In genomic region chr19:45994989-45995714, GRCh38 we compare ENCODE assay signal across 8 cellular contexts. TPM values are rescaled to one million over a fixed set of nuclear protein-coding genes. Genes with fewer than 3 reads are reported as not detected.
DNase-seq lines count a peak whose midpoint lies in the region; ATAC-seq and TF ChIP-seq lines count a peak whose summit lies in the region.

Gene CCDC61 (plus strand): TSS chr19:45995467. CDS start chr19:46003019, 7,552 bp downstream.

- peak; percentile 50 for TF ChIP-seq POLR2A in ovary (IDR thresholded peaks at IDR 0.05)
- peak; percentile 72 to 81 for TF ChIP-seq POLR2A in tibial nerve (IDR thresholded peaks at IDR 0.05)

- no peaks in the 10 kb centered on the region for H3K9me3 ChIP-seq in ovary
- H3K9me3 ChIP-seq in tibial nerve, result no peaks in the 10 kb centered on the region

- intact Hi-C loops in Right ventricle myocardium inferior (cut with DNase I) (loop anchor here (1.0 to 10.0 kb wide), 2 partner anchors 60 to 109 kb away; partner anchors contain the start of gene IRF2BP1), ovary (cut with DNase I) (no loop called here)

- CTCF ChIA-PET in GM10248 (lab: Yijun Ruan, JAX), result interaction anchor here (1.0 to 3.6 kb wide), 9 partner anchors 9 to 178 kb away, joined by 3 to 20 read pairs (median 4); no protein-coding TSS in a partner anchor

- peaks cover 6 to 9% of the 10 kb centered on the region in 2 donors for H3K36me3 Mint-ChIP-seq in activated naive CD4-positive, alpha-beta T cell treated with anti-CD3 and anti-CD28 coated beads, Interleukin-2, amount 50 U/mL, for 72 hours

- WGBS in ovary, 3 donors, result 0 to 1% (median 1%) methylated on average over 34 of the region's 34 CpGs
- WGBS in tibial nerve, 2 donors, result 1% methylated on average over 33 to 34 of the region's 34 CpGs

- H3K27ac ChIP-seq in ovary, result no peak within 1 kb of the TSS
- H3K27ac ChIP-seq in tibial nerve, result peak within 1 kb of the TSS in 3 of 4 donors; percentile 82 to 86 (median 83)

- TF ChIP-seq EP300 in ovary (IDR thresholded peaks at IDR 0.05) (no peak), tibial nerve (IDR thresholded peaks at IDR 0.05) (peak; percentile 82 to 88)

- DNase-seq in GM10248 (ENCODE audit: extremely low spot score) (peak; percentile 99), NCI-H1092 treated with DMSO at 0.1 percent for 48 hours (lab: John Stamatoyannopoulos, UW) (peak; percentile 98), Right ventricle myocardium inferior (ENCODE audit: missing footprints) (peak; percentile 97), ovary (peak; percentile 93 to 96 (median 95)), tibial nerve (ENCODE audit: low spot score in 2 of 2) (peak; percentile 92 to 97)
- peak; percentile 95 to 97 for DNase-seq in activated naive CD4-positive, alpha-beta T cell treated with anti-CD3 and anti-CD28 coated beads, Interleukin-2, amount 50 U/mL, for 72 hours (ENCODE audit: low spot score in 2 of 2)

- TF ChIP-seq CTCF in GM10248 (IDR thresholded peaks at IDR 0.05; ENCODE audit: control extremely low read depth, extremely low read depth, low read depth, missing control alignments), result no peak
- TF ChIP-seq CTCF in ovary (IDR thresholded peaks at IDR 0.05), result no peak
- TF ChIP-seq CTCF in tibial nerve (IDR thresholded peaks at IDR 0.05), result no peak

- POLR2A ChIA-PET in GM10248 (lab: Yijun Ruan, JAX), result interaction anchor here (0.6 to 1.7 kb wide), 4 partner anchors 10 to 213 kb away, joined by 3 to 9 read pairs (median 5); partner anchors contain the start of genes DMPK and SYMPK

- no peaks in the 10 kb centered on the region for H3K9me3 Mint-ChIP-seq in activated naive CD4-positive, alpha-beta T cell treated with anti-CD3 and anti-CD28 coated beads, Interleukin-2, amount 50 U/mL, for 72 hours

- H3K36me3 ChIP-seq in ovary, result no peaks in the 10 kb centered on the region
- H3K36me3 ChIP-seq in tibial nerve, result peaks cover 0 to 13% (median 0%) of the 10 kb centered on the region in 3 donors

- H3K27ac Mint-ChIP-seq in activated naive CD4-positive, alpha-beta T cell treated with anti-CD3 and anti-CD28 coated beads, Interleukin-2, amount 50 U/mL, for 72 hours, result no peak within 1 kb of the TSS

- H3K27me3 ChIP-seq in ovary (no peaks in the 10 kb centered on the region), tibial nerve (peaks cover 0 to 22% of the 10 kb centered on the region in 2 donors)

- H3K4me1 ChIP-seq in ovary (ENCODE audit: insufficient read depth) (peaks cover 2% of the 10 kb centered on the region), tibial nerve (peaks cover 0 to 28% (median 12%) of the 10 kb centered on the region in 4 donors)

- peak; percentile 96 for ATAC-seq in HG02610 (IDR thresholded peaks at IDR 0.05; ENCODE audit: unreplicated experiment)
- peak; percentile 97 for ATAC-seq in SK-N-SH treated with all-trans-retinoic acid at 6 μM for 48 hours
- ATAC-seq in activated naive CD4-positive, alpha-beta T cell treated with anti-CD3 and anti-CD28 coated beads, Interleukin-2, amount 50 U/mL, for 72 hours, result peak; percentile 96
- ATAC-seq in Right ventricle myocardium inferior, result peak; percentile 99

- H3K4me3 ChIP-seq in ovary (peak within 1 kb of the TSS; percentile 77), tibial nerve (peak within 1 kb of the TSS; percentile 48 to 83 (median 70))

TF ChIP-seq in SK-N-SH treated with all-trans-retinoic acid at 6 μM for 48 hours, 23 proteins besides CTCF, POLR2A, EP300 and RAD21:
- TF ChIP-seq ARNTL (CRISPR knock-in tag; IDR thresholded peaks at IDR 0.05; ENCODE audit: borderline replicate concordance, low read depth) (no peak), TOX (CRISPR knock-in tag; IDR thresholded peaks at IDR 0.05; ENCODE audit: borderline replicate concordance) (no peak), ZC3H10 (CRISPR knock-in tag; IDR thresholded peaks at IDR 0.05) (no peak)

RNA-seq across cellular contexts. Expression of gene CCDC61, which starts in this region (rescaled TPM):
- total RNA-seq in activated naive CD4-positive, alpha-beta T cell treated with anti-CD3 and anti-CD28 coated beads, Interleukin-2, amount 50 U/mL, for 72 hours, result 10 to 100 TPM; 29.3 to 34.4 TPM
- total RNA-seq in Right ventricle myocardium inferior (8.2 TPM), ovary (10 to 100 TPM in 6 of 7 donors, 1 to 10 TPM in 1; 7.6 to 19.6 (median 16.6) TPM), tibial nerve (10 to 100 TPM; 16.2 to 31.4 (median 21.3) TPM)
- 10 to 100 TPM in 1 of 2 donors, 1 to 10 TPM in 1; 2.7 to 12.5 TPM for polyA plus RNA-seq in ovary

Comparison
In these comparisons a context has a peak if more than half of its experiments do, and no peak if none do; other contexts are left out.
1. H3K27ac ChIP-seq: peak in tibial nerve (3 of 4); none in ovary (0 of 2).
2. Peak in every context shown above with its lines, with median percentiles within 50 percentile points of each other: DNase-seq and ATAC-seq.